ENCODE assay signal across 11 cellular contexts in the genomic region with DNA sequence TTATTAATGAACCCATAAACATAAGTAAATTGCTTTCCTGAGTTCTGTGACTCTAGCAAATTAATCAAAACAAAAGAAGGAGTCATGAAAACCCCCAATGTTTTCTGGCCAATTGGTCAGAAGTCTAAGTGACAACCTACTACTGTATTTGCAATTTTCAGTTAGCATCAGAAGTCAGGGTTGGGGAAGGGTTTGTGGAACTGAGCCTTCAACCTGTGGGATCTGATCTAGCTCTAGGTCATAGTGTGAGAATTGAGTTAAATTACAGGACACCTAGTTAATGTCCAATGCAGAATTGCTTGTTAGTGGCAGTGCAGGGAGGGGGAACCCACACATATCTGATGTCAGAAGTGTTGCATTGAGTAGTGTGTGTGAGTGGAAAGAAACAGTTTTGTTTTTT.
"Had no signal": no experiment of that assay in that cellular context is flagged by ENCODE, and none has a peak within 500 bp of the region (broad histone marks: within the 10 kb centered on the region; RNA-seq: fewer than 3 reads in every experiment).

No MANE protein-coding gene starts in this region.

- H3K9me3 ChIP-seq: HAP-1 had no signal

- H3K27me3 Mint-ChIP-seq: IgD-negative memory B cell had no signal

- H3K4me3 Mint-ChIP-seq: HFFc6, IgD-negative memory B cell had no signal

- H3K4me1 Mint-ChIP-seq: IgD-negative memory B cell had no signal

- H3K27ac ChIP-seq: KMS-11 had no signal

- H3K4me1 ChIP-seq: HAP-1 had no signal

- DNase-seq: GOT3, HFFc6, Karpas-422, KBM-7 had no signal

- ATAC-seq: HCT116, HepG2 had no signal

- H3K4me3 ChIP-seq: HAP-1 had no signal

- H3K4me2 ChIP-seq: KMS-11 had no signal

- H3K36me3 ChIP-seq: HAP-1 had no signal

- H3K9me3 Mint-ChIP-seq: HFFc6 had no signal

- H3K9ac ChIP-seq: KMS-11 had no signal

- FAIRE-seq: H54, HepG2, HTR-8/SVneo had no signal

- H3K27ac Mint-ChIP-seq: HFFc6, IgD-negative memory B cell had no signal
